Comparison of ENCODE assay signal across 2 cellular contexts in genomic region chr1:12016182-12016581, GRCh38.
TF ChIP-seq lines count a peak whose summit lies in the region.

No MANE protein-coding gene starts in this region.

TF ChIP-seq in GM23338, 12 proteins besides CTCF, POLR2A, EP300 and RAD21 (continued from another document):
- TF ChIP-seq ETS1 (IDR thresholded peaks at IDR 0.05): no peak
- TF ChIP-seq REST (IDR thresholded peaks at IDR 0.05; ENCODE audit: unreplicated experiment): no peak
- TF ChIP-seq, protein P1, sequence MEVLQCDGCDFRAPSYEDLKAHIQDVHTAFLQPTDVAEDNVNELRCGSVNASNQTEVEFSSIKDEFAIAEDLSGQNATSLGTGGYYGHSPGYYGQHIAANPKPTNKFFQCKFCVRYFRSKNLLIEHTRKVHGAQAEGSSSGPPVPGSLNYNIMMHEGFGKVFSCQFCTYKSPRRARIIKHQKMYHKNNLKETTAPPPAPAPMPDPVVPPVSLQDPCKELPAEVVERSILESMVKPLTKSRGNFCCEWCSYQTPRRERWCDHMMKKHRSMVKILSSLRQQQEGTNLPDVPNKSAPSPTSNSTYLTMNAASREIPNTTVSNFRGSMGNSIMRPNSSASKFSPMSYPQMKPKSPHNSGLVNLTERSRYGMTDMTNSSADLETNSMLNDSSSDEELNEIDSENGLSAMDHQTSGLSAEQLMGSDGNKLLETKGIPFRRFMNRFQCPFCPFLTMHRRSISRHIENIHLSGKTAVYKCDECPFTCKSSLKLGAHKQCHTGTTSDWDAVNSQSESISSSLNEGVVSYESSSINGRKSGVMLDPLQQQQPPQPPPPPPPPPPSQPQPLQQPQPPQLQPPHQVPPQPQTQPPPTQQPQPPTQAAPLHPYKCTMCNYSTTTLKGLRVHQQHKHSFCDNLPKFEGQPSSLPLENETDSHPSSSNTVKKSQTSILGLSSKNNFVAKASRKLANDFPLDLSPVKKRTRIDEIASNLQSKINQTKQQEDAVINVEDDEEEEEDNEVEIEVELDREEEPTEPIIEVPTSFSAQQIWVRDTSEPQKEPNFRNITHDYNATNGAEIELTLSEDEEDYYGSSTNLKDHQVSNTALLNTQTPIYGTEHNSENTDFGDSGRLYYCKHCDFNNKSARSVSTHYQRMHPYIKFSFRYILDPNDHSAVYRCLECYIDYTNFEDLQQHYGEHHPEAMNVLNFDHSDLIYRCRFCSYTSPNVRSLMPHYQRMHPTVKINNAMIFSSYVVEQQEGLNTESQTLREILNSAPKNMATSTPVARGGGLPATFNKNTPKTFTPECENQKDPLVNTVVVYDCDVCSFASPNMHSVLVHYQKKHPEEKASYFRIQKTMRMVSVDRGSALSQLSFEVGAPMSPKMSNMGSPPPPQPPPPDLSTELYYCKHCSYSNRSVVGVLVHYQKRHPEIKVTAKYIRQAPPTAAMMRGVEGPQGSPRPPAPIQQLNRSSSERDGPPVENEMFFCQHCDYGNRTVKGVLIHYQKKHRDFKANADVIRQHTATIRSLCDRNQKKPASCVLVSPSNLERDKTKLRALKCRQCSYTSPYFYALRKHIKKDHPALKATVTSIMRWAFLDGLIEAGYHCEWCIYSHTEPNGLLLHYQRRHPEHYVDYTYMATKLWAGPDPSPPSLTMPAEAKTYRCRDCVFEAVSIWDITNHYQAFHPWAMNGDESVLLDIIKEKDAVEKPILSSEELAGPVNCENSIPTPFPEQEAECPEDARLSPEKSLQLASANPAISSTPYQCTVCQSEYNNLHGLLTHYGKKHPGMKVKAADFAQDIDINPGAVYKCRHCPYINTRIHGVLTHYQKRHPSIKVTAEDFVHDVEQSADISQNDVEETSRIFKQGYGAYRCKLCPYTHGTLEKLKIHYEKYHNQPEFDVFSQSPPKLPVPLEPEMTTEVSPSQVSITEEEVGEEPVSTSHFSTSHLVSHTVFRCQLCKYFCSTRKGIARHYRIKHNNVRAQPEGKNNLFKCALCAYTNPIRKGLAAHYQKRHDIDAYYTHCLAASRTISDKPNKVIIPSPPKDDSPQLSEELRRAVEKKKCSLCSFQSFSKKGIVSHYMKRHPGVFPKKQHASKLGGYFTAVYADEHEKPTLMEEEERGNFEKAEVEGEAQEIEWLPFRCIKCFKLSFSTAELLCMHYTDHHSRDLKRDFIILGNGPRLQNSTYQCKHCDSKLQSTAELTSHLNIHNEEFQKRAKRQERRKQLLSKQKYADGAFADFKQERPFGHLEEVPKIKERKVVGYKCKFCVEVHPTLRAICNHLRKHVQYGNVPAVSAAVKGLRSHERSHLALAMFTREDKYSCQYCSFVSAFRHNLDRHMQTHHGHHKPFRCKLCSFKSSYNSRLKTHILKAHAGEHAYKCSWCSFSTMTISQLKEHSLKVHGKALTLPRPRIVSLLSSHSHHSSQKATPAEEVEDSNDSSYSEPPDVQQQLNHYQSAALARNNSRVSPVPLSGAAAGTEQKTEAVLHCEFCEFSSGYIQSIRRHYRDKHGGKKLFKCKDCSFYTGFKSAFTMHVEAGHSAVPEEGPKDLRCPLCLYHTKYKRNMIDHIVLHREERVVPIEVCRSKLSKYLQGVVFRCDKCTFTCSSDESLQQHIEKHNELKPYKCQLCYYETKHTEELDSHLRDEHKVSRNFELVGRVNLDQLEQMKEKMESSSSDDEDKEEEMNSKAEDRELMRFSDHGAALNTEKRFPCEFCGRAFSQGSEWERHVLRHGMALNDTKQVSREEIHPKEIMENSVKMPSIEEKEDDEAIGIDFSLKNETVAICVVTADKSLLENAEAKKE (CRISPR knock-in tag; IDR thresholded peaks at IDR 0.05): no peak
- TF ChIP-seq STAT1 (IDR thresholded peaks at IDR 0.05; ENCODE audit: unreplicated experiment): no peak
- no peak for TF ChIP-seq ZNF114 (CRISPR knock-in tag; IDR thresholded peaks at IDR 0.05)
- TF ChIP-seq POLR2AphosphoS5 (IDR thresholded peaks at IDR 0.05; ENCODE audit: low read depth): no peak
- no peak for TF ChIP-seq CREB1 (CRISPR knock-in tag; IDR thresholded peaks at IDR 0.05; ENCODE audit: low read depth)
- no peak for TF ChIP-seq ZNF331 (CRISPR knock-in tag; IDR thresholded peaks at IDR 0.05; ENCODE audit: low read depth)
- TF ChIP-seq EZH2 (IDR thresholded peaks at IDR 0.05; ENCODE audit: low read depth, unreplicated experiment): no peak
- no peak for TF ChIP-seq EZH2phosphoT487 (IDR thresholded peaks at IDR 0.05; ENCODE audit: unreplicated experiment)
- no peak for TF ChIP-seq NANOG (IDR thresholded peaks at IDR 0.05; ENCODE audit: borderline replicate concordance)

TF ChIP-seq in WTC11, 78 proteins besides CTCF, POLR2A, EP300 and RAD21 (continued from another document):
- TF ChIP-seq PRDM15 (CRISPR knock-in tag; IDR thresholded peaks at IDR 0.05): no peak
- TF ChIP-seq KAT7 (CRISPR knock-in tag; IDR thresholded peaks at IDR 0.05; ENCODE audit: borderline replicate concordance): no peak
- no peak for TF ChIP-seq ZNF416 (CRISPR knock-in tag; IDR thresholded peaks at IDR 0.05)
- TF ChIP-seq ZNF317 (CRISPR knock-in tag; IDR thresholded peaks at IDR 0.05; ENCODE audit: borderline replicate concordance, low read depth): no peak
- no peak for TF ChIP-seq HMGXB4 (CRISPR knock-in tag; IDR thresholded peaks at IDR 0.05)
- no peak for TF ChIP-seq USF1 (CRISPR knock-in tag; IDR thresholded peaks at IDR 0.05)
- TF ChIP-seq SOX15 (CRISPR knock-in tag; IDR thresholded peaks at IDR 0.05): no peak
- no peak for TF ChIP-seq NFE2L1 (CRISPR knock-in tag; IDR thresholded peaks at IDR 0.05)
- TF ChIP-seq, protein P2, sequence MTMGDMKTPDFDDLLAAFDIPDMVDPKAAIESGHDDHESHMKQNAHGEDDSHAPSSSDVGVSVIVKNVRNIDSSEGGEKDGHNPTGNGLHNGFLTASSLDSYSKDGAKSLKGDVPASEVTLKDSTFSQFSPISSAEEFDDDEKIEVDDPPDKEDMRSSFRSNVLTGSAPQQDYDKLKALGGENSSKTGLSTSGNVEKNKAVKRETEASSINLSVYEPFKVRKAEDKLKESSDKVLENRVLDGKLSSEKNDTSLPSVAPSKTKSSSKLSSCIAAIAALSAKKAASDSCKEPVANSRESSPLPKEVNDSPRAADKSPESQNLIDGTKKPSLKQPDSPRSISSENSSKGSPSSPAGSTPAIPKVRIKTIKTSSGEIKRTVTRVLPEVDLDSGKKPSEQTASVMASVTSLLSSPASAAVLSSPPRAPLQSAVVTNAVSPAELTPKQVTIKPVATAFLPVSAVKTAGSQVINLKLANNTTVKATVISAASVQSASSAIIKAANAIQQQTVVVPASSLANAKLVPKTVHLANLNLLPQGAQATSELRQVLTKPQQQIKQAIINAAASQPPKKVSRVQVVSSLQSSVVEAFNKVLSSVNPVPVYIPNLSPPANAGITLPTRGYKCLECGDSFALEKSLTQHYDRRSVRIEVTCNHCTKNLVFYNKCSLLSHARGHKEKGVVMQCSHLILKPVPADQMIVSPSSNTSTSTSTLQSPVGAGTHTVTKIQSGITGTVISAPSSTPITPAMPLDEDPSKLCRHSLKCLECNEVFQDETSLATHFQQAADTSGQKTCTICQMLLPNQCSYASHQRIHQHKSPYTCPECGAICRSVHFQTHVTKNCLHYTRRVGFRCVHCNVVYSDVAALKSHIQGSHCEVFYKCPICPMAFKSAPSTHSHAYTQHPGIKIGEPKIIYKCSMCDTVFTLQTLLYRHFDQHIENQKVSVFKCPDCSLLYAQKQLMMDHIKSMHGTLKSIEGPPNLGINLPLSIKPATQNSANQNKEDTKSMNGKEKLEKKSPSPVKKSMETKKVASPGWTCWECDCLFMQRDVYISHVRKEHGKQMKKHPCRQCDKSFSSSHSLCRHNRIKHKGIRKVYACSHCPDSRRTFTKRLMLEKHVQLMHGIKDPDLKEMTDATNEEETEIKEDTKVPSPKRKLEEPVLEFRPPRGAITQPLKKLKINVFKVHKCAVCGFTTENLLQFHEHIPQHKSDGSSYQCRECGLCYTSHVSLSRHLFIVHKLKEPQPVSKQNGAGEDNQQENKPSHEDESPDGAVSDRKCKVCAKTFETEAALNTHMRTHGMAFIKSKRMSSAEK (CRISPR knock-in tag; IDR thresholded peaks at IDR 0.05; ENCODE audit: borderline replicate concordance): no peak
- TF ChIP-seq FOXP1 (CRISPR knock-in tag; IDR thresholded peaks at IDR 0.05; ENCODE audit: borderline replicate concordance): no peak
- no peak for TF ChIP-seq ZNF281 (CRISPR knock-in tag; IDR thresholded peaks at IDR 0.05)
- no peak for TF ChIP-seq MAX (CRISPR knock-in tag; IDR thresholded peaks at IDR 0.05)
- TF ChIP-seq FOXJ3 (CRISPR knock-in tag; IDR thresholded peaks at IDR 0.05; ENCODE audit: borderline replicate concordance): no peak
- no peak for TF ChIP-seq CREM (CRISPR knock-in tag; IDR thresholded peaks at IDR 0.05)
- no peak for TF ChIP-seq MLX (CRISPR knock-in tag; IDR thresholded peaks at IDR 0.05)
- TF ChIP-seq NR3C1 (CRISPR knock-in tag; conservative IDR thresholded peaks at IDR 0.05; ENCODE audit: low read depth): no peak
- no peak for TF ChIP-seq TEAD1 (CRISPR knock-in tag; IDR thresholded peaks at IDR 0.05)
